ENCODE assay signal across 35 cellular contexts in genomic region chr19:948842-949496, GRCh38. TPM values are rescaled to one million over a fixed set of nuclear protein-coding genes. Genes with fewer than 3 reads are reported as not detected.
A peak's percentile ranks its signal among the peaks of the same experiment; 100 is the strongest.
DNase-seq lines count a peak whose midpoint lies in the region; ATAC-seq, FAIRE-seq and TF ChIP-seq lines count a peak whose summit lies in the region.
"Had no signal": no experiment of that assay in that cellular context is flagged by ENCODE, and none has a peak within 500 bp of the region (broad histone marks: within the 10 kb centered on the region; RNA-seq: fewer than 3 reads in every experiment).

No MANE protein-coding gene starts in this region.

- TF ChIP-seq CTCF in hepatocyte (IDR thresholded peaks at IDR 0.05; ENCODE audit: poor library complexity), result no peak

- H3K36me3 Mint-ChIP-seq in stimulated activated naive B cell treated with anti-CD40 and anti-IgM and Interleukin-4, amounts not matched to agents 10 μg/mL and 1 μg/mL and 100 μg/mL, for 72 hours, result peaks cover 30 to 45% of the 10 kb centered on the region in 2 donors
- H3K36me3 Mint-ChIP-seq: naive thymus-derived CD8-positive, alpha-beta T cell had no signal

- H3K27me3 Mint-ChIP-seq in stimulated activated naive B cell treated with anti-CD40 and anti-IgM and Interleukin-4, amounts not matched to agents 10 μg/mL and 1 μg/mL and 100 μg/mL, for 72 hours, result no peaks in the 10 kb centered on the region
- H3K27me3 Mint-ChIP-seq: activated naive CD8-positive, alpha-beta T cell treated with anti-CD3 and anti-CD28 coated beads, Interleukin-2, amount 50 U/mL, for 24 hours; naive thymus-derived CD8-positive, alpha-beta T cell had no signal

- H3K4me1 ChIP-seq in hepatocyte (ENCODE audit: insufficient read depth), result peaks cover 65% of the 10 kb centered on the region
- H3K4me1 ChIP-seq: right lobe of liver, tibial artery had no signal

- peak overlapping the region; percentile 17 to 72 for H3K4me3 Mint-ChIP-seq in stimulated activated naive B cell treated with anti-CD40 and anti-IgM and Interleukin-4, amounts not matched to agents 10 μg/mL and 1 μg/mL and 100 μg/mL, for 72 hours
- H3K4me3 Mint-ChIP-seq: activated naive CD8-positive, alpha-beta T cell treated with anti-CD3 and anti-CD28 coated beads, Interleukin-2, amount 50 U/mL, for 24 hours; mesothelial cell of epicardium; T-helper 1 cell treated with Interleukin-12 subunit alpha and Interleukin-12 subunit beta and Interleukin-4 antibody, amounts not matched to agents 30 μg/mL and 1 μg/mL, for 36 hours had no signal

- H4K20me1 ChIP-seq in hepatocyte (ENCODE audit: insufficient read depth, poor library complexity, severe bottlenecking), result peaks cover 29% of the 10 kb centered on the region

- no peak for ATAC-seq in stimulated activated naive B cell treated with anti-CD40 and anti-IgM and Interleukin-4, amounts not matched to agents 10 μg/mL and 1 μg/mL and 100 μg/mL, for 72 hours (replicated peaks)
- ATAC-seq in HG02588 (IDR thresholded peaks at IDR 0.05; ENCODE audit: unreplicated experiment), result no peak
- ATAC-seq: activated CD4-positive, CD25-positive, alpha-beta regulatory T cell treated with anti-CD3 and anti-CD28 coated beads, Interleukin-2, amount 50 U/mL, for 24 hours; activated naive CD8-positive, alpha-beta T cell treated with anti-CD3 and anti-CD28 coated beads, Interleukin-2, amount 50 U/mL, for 24 hours; naive thymus-derived CD8-positive, alpha-beta T cell; Right ventricle myocardium inferior; SK-N-SH treated with all-trans-retinoic acid at 6 μM for 48 hours had no signal

- H3K27me3 ChIP-seq in hepatocyte, result no peaks in the 10 kb centered on the region
- H3K27me3 ChIP-seq: right lobe of liver had no signal

- no peak for DNase-seq in GM12891 (ENCODE audit: insufficient read length, low spot score)
- DNase-seq in NAMALWA (ENCODE audit: low spot score), result peak; percentile 36
- peak; percentile 37 for DNase-seq in hepatocyte (ENCODE audit: low spot score)
- DNase-seq in stimulated activated naive B cell treated with anti-CD40 and anti-IgM and Interleukin-4, amounts not matched to agents 10 μg/mL and 1 μg/mL and 100 μg/mL, for 72 hours, result no peak
- no peak for DNase-seq in DMS114 treated with DMSO at 0.1 percent for 48 hours (lab: John Stamatoyannopoulos, UW; ENCODE audit: unreplicated experiment)
- no peak for DNase-seq in COR-L47 (lab: John Stamatoyannopoulos, UW)
- DNase-seq: activated CD4-positive, alpha-beta T cell treated with anti-CD3 and anti-CD28 coated beads, Interleukin-2, amount 50 U/mL, for 48 hours; activated gamma-delta T cell treated with Interleukin-2 at 50 U/mL for 16 hours; activated naive CD8-positive, alpha-beta T cell treated with anti-CD3 and anti-CD28 coated beads, Interleukin-2, amount 50 U/mL, for 24 hours; activated T-cell treated with anti-CD3 and anti-CD28 coated beads, Interleukin-2, amount 50 U/mL, for 48 hours; C1 segment of cervical spinal cord; caudate nucleus; cortex of kidney; DMS79; glutamatergic neuron; HCEC 1CT; naive thymus-derived CD8-positive, alpha-beta T cell; NCI-H1105; NCI-H1930; NCI-H2171 treated with DMSO at 0.1 percent for 48 hours; NCI-H524 treated with DMSO at 0.1 percent for 48 hours; stimulated activated CD8-positive, alpha-beta memory T cell treated with anti-CD3 and anti-CD28 coated beads, Interleukin-4, amount 100 ng/mL, for 48 hours; tibial artery had no signal

- H3K9me3 ChIP-seq in hepatocyte (ENCODE audit: low read depth), result no peaks in the 10 kb centered on the region
- H3K9me3 ChIP-seq: right lobe of liver, tibial artery had no signal

- peaks cover 92% of the 10 kb centered on the region for H3K79me2 ChIP-seq in hepatocyte

- no peak overlapping the region for H3K4me2 ChIP-seq in hepatocyte

- peak; percentile 33 for FAIRE-seq in GM12891 (lab: Jason Lieb, UNC)
- FAIRE-seq: G401.6, keratinocyte had no signal

- 72% methylated on average over 23 of the region's 25 CpGs for WGBS in hepatocyte (ENCODE audit: low lambda C conversion rate, missing lambda C conversion rate)

- TF ChIP-seq POLR2A in GM12891 (IDR thresholded peaks at IDR 0.05; ENCODE audit: low read depth, low read length), result no peak

- H3K4me3 ChIP-seq in hepatocyte, result no peak overlapping the region
- H3K4me3 ChIP-seq: right lobe of liver, tibial artery had no signal

- H3K4me1 Mint-ChIP-seq in stimulated activated naive B cell treated with anti-CD40 and anti-IgM and Interleukin-4, amounts not matched to agents 10 μg/mL and 1 μg/mL and 100 μg/mL, for 72 hours, result peaks cover 49 to 87% of the 10 kb centered on the region in 2 donors

- H3K27ac ChIP-seq in hepatocyte, result peak overlapping the region; percentile 78
- H3K27ac ChIP-seq: right lobe of liver, tibial artery had no signal

- H3K9me3 Mint-ChIP-seq in stimulated activated naive B cell treated with anti-CD40 and anti-IgM and Interleukin-4, amounts not matched to agents 10 μg/mL and 1 μg/mL and 100 μg/mL, for 72 hours, result no peaks in the 10 kb centered on the region
- H3K9me3 Mint-ChIP-seq: activated naive CD8-positive, alpha-beta T cell treated with anti-CD3 and anti-CD28 coated beads, Interleukin-2, amount 50 U/mL, for 24 hours; mesothelial cell of epicardium; naive thymus-derived CD8-positive, alpha-beta T cell; T-helper 1 cell treated with Interleukin-12 subunit alpha and Interleukin-12 subunit beta and Interleukin-4 antibody, amounts not matched to agents 30 μg/mL and 1 μg/mL, for 36 hours had no signal

- H3K36me3 ChIP-seq in hepatocyte (replicated peaks; ENCODE audit: insufficient read depth, low read depth), result no peaks in the 10 kb centered on the region
- H3K36me3 ChIP-seq: right lobe of liver, tibial artery had no signal

- H3K27ac Mint-ChIP-seq in stimulated activated naive B cell treated with anti-CD40 and anti-IgM and Interleukin-4, amounts not matched to agents 10 μg/mL and 1 μg/mL and 100 μg/mL, for 72 hours, result peak overlapping the region; percentile 93
- H3K27ac Mint-ChIP-seq: activated naive CD8-positive, alpha-beta T cell treated with anti-CD3 and anti-CD28 coated beads, Interleukin-2, amount 50 U/mL, for 24 hours; mesothelial cell of epicardium; naive thymus-derived CD8-positive, alpha-beta T cell; T-helper 1 cell treated with Interleukin-12 subunit alpha and Interleukin-12 subunit beta and Interleukin-4 antibody, amounts not matched to agents 30 μg/mL and 1 μg/mL, for 36 hours had no signal

- H3K9me2 ChIP-seq in hepatocyte (replicated peaks; ENCODE audit: insufficient read depth), result no peaks in the 10 kb centered on the region

- no peak overlapping the region for H2AFZ ChIP-seq in hepatocyte

TF ChIP-seq in GM12891, 5 proteins besides CTCF, POLR2A, EP300 and RAD21:
- TF ChIP-seq PAX5 (IDR thresholded peaks at IDR 0.05; ENCODE audit: insufficient read depth, low read length, severe bottlenecking) (no peak), POU2F2 (IDR thresholded peaks at IDR 0.05; ENCODE audit: low read depth, low read length) (no peak), TAF1 (IDR thresholded peaks at IDR 0.05; ENCODE audit: low read depth, low read length) (no peak), SPI1 (IDR thresholded peaks at IDR 0.05; ENCODE audit: low read depth, low read length) (no peak), POLR2AphosphoS5 (IDR thresholded peaks at IDR 0.05; ENCODE audit: low read depth, low read length) (no peak)

RNA-seq across cellular contexts. Expression of gene ARID3A, which starts 23.1 kb away (rescaled TPM):
- 24.1 TPM for polyA plus RNA-seq in GM12891 (2012; ENCODE audit: low read depth, missing spikeins)
- 95.9 and 122 TPM in 2 replicates for total RNA-seq in hepatocyte
- 180 and 203 TPM in 2 replicates for polyA plus RNA-seq in hepatocyte

RNA-seq across cellular contexts. Expression of gene KISS1R, which starts 31.8 kb away (rescaled TPM):
- 0.63 TPM for polyA plus RNA-seq in GM12891 (2012; ENCODE audit: low read depth, missing spikeins)
- total RNA-seq in hepatocyte, result 1.3 and 1.4 TPM in 2 replicates
- polyA plus RNA-seq in hepatocyte, result 2.1 and 4.2 TPM in 2 replicates
- total RNA-seq: liver, M059J, posterior vena cava, Right ventricle myocardium inferior had no signal
- polyA plus RNA-seq: keratinocyte, liver had no signal

RNA-seq across cellular contexts. Expression of gene WDR18, which starts 35.2 kb away (rescaled TPM):
- 44.1 TPM for polyA plus RNA-seq in GM12891 (2012; ENCODE audit: low read depth, missing spikeins)
- 57.8 and 60.0 TPM in 2 replicates for total RNA-seq in hepatocyte
- 160 and 169 TPM in 2 replicates for polyA plus RNA-seq in hepatocyte

RNA-seq across cellular contexts. Expression of gene R3HDM4, which starts 36.0 kb away (rescaled TPM):
- polyA plus RNA-seq in GM12891 (2012; ENCODE audit: low read depth, missing spikeins), result 35.8 TPM
- 42.2 and 44.1 TPM in 2 replicates for total RNA-seq in hepatocyte
- polyA plus RNA-seq in hepatocyte, result 86.6 and 88.2 TPM in 2 replicates

RNA-seq across cellular contexts. Expression of gene GRIN3B, which starts 51.2 kb away (rescaled TPM):
- 0.06 TPM for polyA plus RNA-seq in GM12891 (2012; ENCODE audit: low read depth, missing spikeins)
- 0.30 and 0.64 TPM in 2 replicates for total RNA-seq in hepatocyte
- polyA plus RNA-seq in hepatocyte, result 0.48 and 0.49 TPM in 2 replicates
- total RNA-seq: M059J; naive thymus-derived CD8-positive, alpha-beta T cell had no signal
- polyA plus RNA-seq: liver; naive thymus-derived CD8-positive, alpha-beta T cell had no signal

Comparison
In these comparisons a context has a peak if more than half of its experiments do, and no peak if none do; other contexts are left out.
1. DNase-seq: peak in NAMALWA (single experiment) and hepatocyte (single experiment); none in GM12891 (single experiment), stimulated activated naive B cell treated with anti-CD40 and anti-IgM and Interleukin-4, amounts not matched to agents 10 μg/mL and 1 μg/mL and 100 μg/mL, for 72 hours (single experiment), DMS114 treated with DMSO at 0.1 percent for 48 hours (single experiment) and COR-L47 (single experiment).